In the genomic region with DNA sequence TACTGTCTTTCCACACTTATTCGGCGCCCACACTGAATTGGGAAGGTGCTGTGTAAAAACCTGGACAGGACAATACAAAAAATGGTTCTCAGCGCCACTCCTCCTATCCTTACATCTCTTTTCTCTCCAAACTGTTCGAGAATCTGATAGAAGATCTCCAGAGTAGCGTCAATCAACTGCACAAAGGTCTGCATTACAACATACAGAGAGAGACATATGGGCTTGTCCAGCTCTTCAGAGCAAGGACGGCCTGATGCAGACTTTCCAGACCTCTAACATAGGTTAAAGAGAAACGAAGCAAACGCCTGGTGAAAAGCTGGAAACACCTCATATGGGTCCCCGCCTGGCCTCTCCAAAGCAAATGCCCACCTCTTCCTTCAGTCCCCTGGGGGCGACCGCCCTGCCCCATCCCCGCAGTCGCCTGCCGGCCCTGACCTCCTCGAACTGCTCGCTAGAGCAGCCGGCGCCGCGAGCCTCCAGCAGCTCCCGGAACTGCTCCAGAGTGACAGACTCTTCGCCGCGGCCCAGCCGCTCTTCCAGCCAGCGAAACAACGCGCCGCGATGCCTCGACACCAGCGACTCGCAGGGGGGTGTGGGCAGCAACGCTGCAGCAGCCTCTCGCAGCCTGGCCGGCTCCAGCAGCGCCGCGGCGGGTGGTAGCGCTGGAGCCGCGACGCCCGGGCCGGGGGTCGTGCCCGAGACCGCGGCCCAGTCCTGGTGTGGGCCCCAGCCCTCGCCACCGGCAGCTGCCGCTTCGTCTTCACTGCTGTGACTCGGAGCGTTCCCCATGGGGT, we compare ENCODE assay signal across 8 cellular contexts. TPM values are rescaled to one million over a fixed set of nuclear protein-coding genes. Genes with fewer than 3 reads are reported as not detected.
A peak's percentile ranks its signal among the peaks of the same experiment; 100 is the strongest.
DNase-seq lines count a peak whose midpoint lies in the region; ATAC-seq, FAIRE-seq and TF ChIP-seq lines count a peak whose summit lies in the region.

No MANE protein-coding gene starts in this region.

- H3K36me3 ChIP-seq in DOHH2 (ENCODE audit: control insufficient read depth, low read length) (peaks cover 30% of the 10 kb centered on the region), cardiac muscle cell (no peaks in the 10 kb centered on the region), psoas muscle (ENCODE audit: insufficient read depth in 1 of 2, low read depth in 1 of 2) (peaks cover 2 to 14% of the 10 kb centered on the region in 2 donors)

- H3K27me3 ChIP-seq in DOHH2 (ENCODE audit: control insufficient read depth, low read length) (no peaks in the 10 kb centered on the region), cardiac muscle cell (no peaks in the 10 kb centered on the region), psoas muscle (ENCODE audit: insufficient read depth in 3 of 3, low read length in 2 of 3) (no peaks in the 10 kb centered on the region)

- H3K79me2 ChIP-seq in DOHH2 (ENCODE audit: control insufficient read depth, low read length), result peaks cover 73% of the 10 kb centered on the region

- no peak for FAIRE-seq in RCC 7860 (lab: Jason Lieb, UNC)

- peaks cover 16% of the 10 kb centered on the region for H4K20me1 ChIP-seq in DOHH2 (ENCODE audit: control insufficient read depth, insufficient read depth, low read depth, low read length)

- H3F3A ChIP-seq in DOHH2 (ENCODE audit: control insufficient read depth, insufficient read depth), result 0 out of 2 replicates have a peak, but pooled peaks cover 3% of the 10 kb centered on the region

- peak; percentile 14 for ATAC-seq in GM21576 (IDR thresholded peaks at IDR 0.05; ENCODE audit: unreplicated experiment)
- ATAC-seq in psoas muscle, result peak; percentile 2 to 17 (median 4)

- H3K4me3 ChIP-seq in DOHH2 (ENCODE audit: low read length) (peak overlapping the region; percentile 100), cardiac muscle cell (peak overlapping the region; percentile 95), psoas muscle (peak overlapping the region; percentile 95)

- peak; percentile 43 for DNase-seq in M059J (ENCODE audit: low read depth)
- peak; percentile 37 for DNase-seq in activated gamma-delta T cell treated with Interleukin-2 at 50 U/mL for 16 hours
- peak; percentile 44 to 69 for DNase-seq in cardiac muscle cell (ENCODE audit: low read depth in 1 of 2, low spot score in 1 of 2)
- DNase-seq in psoas muscle, result peak; percentile 42 to 77
- no peak for DNase-seq in KG1 (lab: John Stamatoyannopoulos, UW)
- no peak for DNase-seq in RCC 7860 (ENCODE audit: low spot score)

- no peaks in the 10 kb centered on the region for H3K9me2 ChIP-seq in DOHH2 (replicated peaks; ENCODE audit: control insufficient read depth, low read length)

- no peak for TF ChIP-seq CTCF in DOHH2 (IDR thresholded peaks at IDR 0.05; ENCODE audit: low read depth, low read length, poor library complexity, severe bottlenecking)
- TF ChIP-seq CTCF in cardiac muscle cell (IDR thresholded peaks at IDR 0.05; ENCODE audit: low read depth, low read length), result no peak
- TF ChIP-seq CTCF in psoas muscle (IDR thresholded peaks at IDR 0.05), result no peak

- H3K4me1 ChIP-seq in DOHH2 (ENCODE audit: control insufficient read depth, low read length) (peaks cover 31% of the 10 kb centered on the region), cardiac muscle cell (ENCODE audit: low read depth) (peaks cover 10% of the 10 kb centered on the region), psoas muscle (peaks cover 46% of the 10 kb centered on the region)

- 3 to 4% (median 4%) methylated on average over 48 to 56 of the region's 56 CpGs for WGBS in psoas muscle, 3 donors

- H3K4me2 ChIP-seq in DOHH2 (ENCODE audit: low read length), result peak overlapping the region; percentile 89

- H3K9me3 ChIP-seq in DOHH2 (ENCODE audit: control insufficient read depth, insufficient read depth, low read length) (no peaks in the 10 kb centered on the region), cardiac muscle cell (ENCODE audit: low read depth) (no peaks in the 10 kb centered on the region), psoas muscle (no peaks in the 10 kb centered on the region)

- intact Hi-C loops in psoas muscle (cut with DNase I), result loop anchor here in 1 of 2 donors (5.0 kb wide), 1 partner anchor 225 kb away; a partner anchor contains a TSS

- peak overlapping the region; percentile 24; the same call in 1 of the 2 replicates for H3K27ac ChIP-seq in DOHH2 (ENCODE audit: low read depth, low read length)
- H3K27ac ChIP-seq in cardiac muscle cell, result peak overlapping the region; percentile 98
- peak overlapping the region; percentile 99 for H3K27ac ChIP-seq in psoas muscle

RNA-seq across cellular contexts. Expression of a gene that starts 0.5 kb away (rescaled TPM):
- total RNA-seq in M059J (2014; rRNA removed; shearing (Covaris generic)), result 10.6 and 15.5 TPM in 2 replicates
- 18.4 and 26.2 TPM in 2 replicates for total RNA-seq in cardiac muscle cell
- 6.0 and 7.1 TPM in 2 replicates for polyA plus RNA-seq in cardiac muscle cell
- 10 to 100 TPM; 25.4 to 53.1 (median 38.4) TPM for total RNA-seq in psoas muscle
- polyA plus RNA-seq in psoas muscle, result 10 to 100 TPM in 2 of 3 donors, 1 to 10 TPM in 1; 9.5 to 26.4 (median 10.1) TPM

RNA-seq across cellular contexts. Expression of a gene that starts 0.7 kb away (rescaled TPM):
- 5.5 and 6.9 TPM in 2 replicates for total RNA-seq in M059J (2014; rRNA removed; shearing (Covaris generic))
- total RNA-seq in cardiac muscle cell (34.8 and 39.7 TPM in 2 replicates), psoas muscle (10 to 100 TPM in 1 of 4 donors, 1 to 10 TPM in 3; 5.1 to 10.9 (median 6.7) TPM)
- polyA plus RNA-seq in cardiac muscle cell (25.2 and 33.7 TPM in 2 replicates), psoas muscle (10 to 100 TPM in 1 of 3 donors, 1 to 10 TPM in 2; 4.7 to 19.6 (median 8.3) TPM)

Comparison
In these comparisons a context has a peak if more than half of its experiments do, and no peak if none do; other contexts are left out.
1. H3K27ac ChIP-seq: peak in every context shown above with its lines; median percentile 99 in psoas muscle; 98 in cardiac muscle cell; 24 in DOHH2.
2. DNase-seq: peak in M059J (single experiment), activated gamma-delta T cell treated with Interleukin-2 at 50 U/mL for 16 hours (single experiment), cardiac muscle cell (2 of 2) and psoas muscle (2 of 2); none in KG1 (single experiment) and RCC 7860 (single experiment).
3. Peak in every context shown above with its lines, with median percentiles within 50 percentile points of each other: H3K4me3 ChIP-seq.